In genomic region chr20:63955846-63956663, GRCh38 we compare ENCODE assay signal across 8 cellular contexts. TPM values are rescaled to one million over a fixed set of nuclear protein-coding genes. Genes with fewer than 3 reads are reported as not detected.
DNase-seq lines count a peak whose midpoint lies in the region; ATAC-seq and TF ChIP-seq lines count a peak whose summit lies in the region.

Gene UCKL1, minus strand, starts transcription at chr20:63956416. Its CDS starts 44 bp downstream, at chr20:63956372.

- peak within 1 kb of the TSS; percentile 79 for H3K27ac ChIP-seq in effector memory CD4-positive, alpha-beta T cell (ENCODE audit: insufficient read depth, low read length, poor library complexity, severe bottlenecking)

- no peaks in the 10 kb centered on the region for H3K36me3 Mint-ChIP-seq in memory B cell

- no peaks in the 10 kb centered on the region for H3K9me3 ChIP-seq in effector memory CD4-positive, alpha-beta T cell (ENCODE audit: control insufficient read depth, low read length)

- peak within 1 kb of the TSS; percentile 47 for H3K27ac Mint-ChIP-seq in memory B cell

- ATAC-seq in GM19043 (IDR thresholded peaks at IDR 0.05; ENCODE audit: low read depth, unreplicated experiment) = peak; percentile 60
- peak; percentile 76 for ATAC-seq in HG03354 (IDR thresholded peaks at IDR 0.05; ENCODE audit: poor library complexity, severe bottlenecking, unreplicated experiment)
- ATAC-seq in memory B cell (ENCODE audit: low read depth) = peak; percentile 79

- CTCF ChIA-PET in BJ (lab: Yijun Ruan, JAX) = interaction anchor here (0.6 to 1.4 kb wide), 6 partner anchors 18 to 530 kb away, joined by 3 to 7 read pairs (median 4); no protein-coding TSS in a partner anchor

- peaks cover 49% of the 10 kb centered on the region for H3K4me1 ChIP-seq in effector memory CD4-positive, alpha-beta T cell (ENCODE audit: control insufficient read depth, insufficient read depth, low read length, poor library complexity, severe bottlenecking)

- peaks cover 13% of the 10 kb centered on the region for H3K36me3 ChIP-seq in BJ (ENCODE audit: control insufficient read depth, insufficient read depth, low read length)
- H3K36me3 ChIP-seq in effector memory CD4-positive, alpha-beta T cell (ENCODE audit: control insufficient read depth, insufficient read depth, low read length) = peaks cover 11% of the 10 kb centered on the region

- peak; percentile 0; the same call in 1 of the 2 replicates for TF ChIP-seq CTCF in BJ (IDR thresholded peaks at IDR 0.05; ENCODE audit: insufficient read depth, low read depth, low read length)

- DNase-seq in BJ (ENCODE audit: low read depth) (peak; percentile 50), NCI-H748 treated with DMSO at 0.1 percent for 48 hours (lab: John Stamatoyannopoulos, UW) (peak; percentile 45), memory B cell (ENCODE audit: low spot score in 2 of 2) (peak; percentile 86)
- DNase-seq in activated CD8-positive, alpha-beta memory T cell treated with anti-CD3 and anti-CD28 coated beads for 1 hour (ENCODE audit: extremely low read depth in 1 of 2, low read depth in 1 of 2) = peak; percentile 67 to 85
- DNase-seq in effector memory CD4-positive, alpha-beta T cell = peak; percentile 81 to 87 (median 82)
- peak; percentile 80 for DNase-seq in stimulated activated CD8-positive, alpha-beta memory T cell treated with anti-CD3 and anti-CD28 coated beads, Interleukin-12 subunit alpha, Interleukin-12 subunit beta, amount 100 ng/mL, for 1 hour (ENCODE audit: low read depth)

- POLR2A ChIA-PET in BJ (lab: Charles Lee) = interaction anchor here (0.6 kb wide), 2 partner anchors 28 to 82 kb away, joined by 3 to 4 read pairs; no protein-coding TSS in a partner anchor

- peak within 1 kb of the TSS; percentile 87 for H3K4me3 Mint-ChIP-seq in memory B cell

- H3K27me3 Mint-ChIP-seq in memory B cell = no peaks in the 10 kb centered on the region

- H3K4me1 Mint-ChIP-seq in memory B cell = peaks cover 34% of the 10 kb centered on the region

- peak within 1 kb of the TSS; percentile 97 for H3K4me3 ChIP-seq in BJ (ENCODE audit: low read depth, low read length)
- H3K4me3 ChIP-seq in effector memory CD4-positive, alpha-beta T cell (ENCODE audit: insufficient read depth, low read depth, low read length, poor library complexity, severe bottlenecking) = peak within 1 kb of the TSS; percentile 83

- no peaks in the 10 kb centered on the region for H3K27me3 ChIP-seq in BJ (ENCODE audit: control insufficient read depth, insufficient read depth, low read length)
- no peaks in the 10 kb centered on the region for H3K27me3 ChIP-seq in effector memory CD4-positive, alpha-beta T cell (replicated peaks; ENCODE audit: control insufficient read depth, insufficient read depth, low read length, poor library complexity, severe bottlenecking)

- no peaks in the 10 kb centered on the region for H3K9me3 Mint-ChIP-seq in memory B cell

RNA-seq across cellular contexts. Expression of gene UCKL1, which starts in this region (rescaled TPM):
- 24.0 and 40.1 TPM in 2 replicates for polyA plus RNA-seq in BJ (2011; rRNA removed)
- polyA minus RNA-seq in BJ (2011; rRNA and poly(A)+ RNA removed) = 20.3 and 23.0 TPM in 2 replicates

Comparison
In these comparisons a context has a peak if more than half of its experiments do, and no peak if none do; other contexts are left out.
1. Peak in every context shown above with its lines: DNase-seq, ATAC-seq, H3K4me3 ChIP-seq and H3K27ac ChIP-seq.